ENCODE assay signal across 9 cellular contexts in the genomic region with DNA sequence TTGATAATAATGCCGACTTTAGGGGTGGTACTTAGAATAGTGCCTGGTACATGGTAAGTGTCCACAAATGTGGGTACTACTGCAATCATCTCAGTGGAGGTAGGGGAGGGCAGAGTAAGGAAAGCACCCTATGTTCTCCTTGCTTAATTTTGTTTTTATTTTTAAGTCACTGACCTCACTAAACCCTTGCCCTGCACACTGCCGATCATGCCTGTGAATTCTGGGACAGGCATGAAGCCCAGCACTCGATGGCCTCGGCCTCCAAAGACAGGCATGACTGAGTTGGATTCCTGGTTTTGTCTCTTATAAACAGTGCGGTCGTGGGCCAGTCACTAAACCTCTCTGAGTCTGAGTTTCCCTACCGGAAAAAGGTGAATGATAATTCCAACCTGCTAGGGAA. TPM values are rescaled to one million over a fixed set of nuclear protein-coding genes. Genes with fewer than 3 reads are reported as not detected.
"Had no signal": no experiment of that assay in that cellular context is flagged by ENCODE, and none has a peak within 500 bp of the region (broad histone marks: within the 10 kb centered on the region; RNA-seq: fewer than 3 reads in every experiment).

No MANE protein-coding gene starts in this region.

- FAIRE-seq: H54, HTR-8/SVneo, K562 had no signal

- H3K4me3 Mint-ChIP-seq: H9 had no signal

- ATAC-seq: K562 had no signal

- H2AFZ ChIP-seq: GM23248 had no signal

- H3K27ac ChIP-seq: GM23248 had no signal

- H3K4me3 ChIP-seq: GM23248, K562 had no signal

- H3K9ac ChIP-seq: GM23248 had no signal

- H3K27ac Mint-ChIP-seq: H9 had no signal

- DNase-seq: GM23248, GOT3, H9, HCEC 1CT, IMR-90 had no signal

RNA-seq across cellular contexts. Expression of a gene that starts 6.9 kb away (rescaled TPM):
- total RNA-seq: GM23248, HT-29, IMR-90 had no signal
- polyA plus RNA-seq: GM23248, IMR-90 had no signal

RNA-seq across cellular contexts. Expression of a gene that starts 21.8 kb away (rescaled TPM):
- total RNA-seq: GM23248, IMR-90, K562 had no signal
- polyA plus RNA-seq: GM23248, IMR-90, K562 had no signal

RNA-seq across cellular contexts. Expression of a gene that starts 50.4 kb away (rescaled TPM):
- total RNA-seq: GM23248, IMR-90, K562 had no signal
- polyA plus RNA-seq: GM23248, IMR-90, K562 had no signal
